Comparison of ENCODE assay signal across 11 cellular contexts in genomic region chr14:74275265-74275841, GRCh38. TPM values are rescaled to one million over a fixed set of nuclear protein-coding genes. Genes with fewer than 3 reads are reported as not detected.
A peak's percentile ranks its signal among the peaks of the same experiment; 100 is the strongest.
DNase-seq lines count a peak whose midpoint lies in the region; ATAC-seq, FAIRE-seq and TF ChIP-seq lines count a peak whose summit lies in the region.
"Had no signal": no experiment of that assay in that cellular context is flagged by ENCODE, and none has a peak within 500 bp of the region (broad histone marks: within the 10 kb centered on the region; RNA-seq: fewer than 3 reads in every experiment).

No MANE protein-coding gene starts in this region.

- peak; percentile 26 to 40 for ATAC-seq in right cardiac atrium
- no peak for ATAC-seq in GM21526 (IDR thresholded peaks at IDR 0.05; ENCODE audit: low FRiP score, unreplicated experiment)
- ATAC-seq in GM21825 (IDR thresholded peaks at IDR 0.05; ENCODE audit: unreplicated experiment): no peak

- H3K4me1 ChIP-seq in right cardiac atrium (ENCODE audit: control insufficient read depth, insufficient read depth, low read length): no peaks in the 10 kb centered on the region
- H3K4me1 ChIP-seq in small intestine (ENCODE audit: control insufficient read depth in 2 of 2, insufficient read depth in 1 of 2, low read depth in 1 of 2, low read length in 1 of 2): no peaks in the 10 kb centered on the region

- FAIRE-seq in small intestine (lab: Jason Lieb, UNC): no peak

- no peaks in the 10 kb centered on the region for H3K36me3 ChIP-seq in SK-N-MC (ENCODE audit: insufficient read depth, low read length)
- no peaks in the 10 kb centered on the region; the same call in 1 of the 2 replicates for H3K36me3 ChIP-seq in WERI-Rb-1
- no peaks in the 10 kb centered on the region for H3K36me3 ChIP-seq in small intestine (ENCODE audit: control insufficient read depth in 2 of 2, insufficient read depth in 2 of 2, low read length in 2 of 2)

- H3K27ac ChIP-seq in SK-N-MC (peak overlapping the region; percentile 90), right cardiac atrium (ENCODE audit: low read length) (no peak overlapping the region), WERI-Rb-1 (no peak overlapping the region), small intestine (ENCODE audit: low read depth in 1 of 2, low read length in 1 of 2) (no peak overlapping the region)

- 63% methylated on average over 6 of the region's 6 CpGs for WGBS in right cardiac atrium
- 61 to 81% (median 63%) methylated on average over 6 of the region's 6 CpGs for WGBS in small intestine, 3 donors

- DNase-seq in AG08396 (ENCODE audit: low spot score): peak; percentile 60
- DNase-seq in HT-29 (ENCODE audit: low spot score): peak; percentile 16
- DNase-seq in SK-N-MC (ENCODE audit: low read depth, low spot score): peak; percentile 86
- no peak for DNase-seq in right cardiac atrium
- no peak for DNase-seq in WERI-Rb-1
- DNase-seq in small intestine: no peak
- DNase-seq: NCI-H1436; stimulated activated CD4-positive, alpha-beta T cell treated with anti-CD3 and anti-CD28 coated beads, Interleukin-2, amount 100 ng/mL, for 48 hours had no signal

- intact Hi-C loops in right cardiac atrium (cut with DNase I): no loop called here

- H3K27me3 ChIP-seq in right cardiac atrium (ENCODE audit: control insufficient read depth, insufficient read depth): no peaks in the 10 kb centered on the region
- no peaks in the 10 kb centered on the region for H3K27me3 ChIP-seq in WERI-Rb-1 (ENCODE audit: insufficient read depth, low read depth, severe bottlenecking)
- no peaks in the 10 kb centered on the region for H3K27me3 ChIP-seq in small intestine (ENCODE audit: control insufficient read depth in 2 of 2, insufficient read depth in 2 of 2, low read length in 2 of 2)

- peak overlapping the region; percentile 21 for H3K9ac ChIP-seq in SK-N-MC (ENCODE audit: insufficient read length)

- H3K4me3 ChIP-seq in SK-N-MC (peak overlapping the region; percentile 66), right cardiac atrium (ENCODE audit: low read length) (no peak overlapping the region), WERI-Rb-1 (ENCODE audit: low read depth, low read length) (no peak overlapping the region), small intestine (ENCODE audit: low read depth in 1 of 2, low read length in 2 of 2) (no peak overlapping the region)

- no peak for TF ChIP-seq CTCF in WERI-Rb-1 (IDR thresholded peaks at IDR 0.05; ENCODE audit: low read depth, low read length)

- H3K9me3 ChIP-seq in SK-N-MC (ENCODE audit: low read depth, low read length) (no peaks in the 10 kb centered on the region), right cardiac atrium (ENCODE audit: control insufficient read depth, low read length) (no peaks in the 10 kb centered on the region), WERI-Rb-1 (ENCODE audit: severe bottlenecking) (peaks cover 4% of the 10 kb centered on the region), small intestine (ENCODE audit: control insufficient read depth, low read depth) (no peaks in the 10 kb centered on the region)

RNA-seq across cellular contexts. Expression of gene ABCD4, which starts 27.4 kb away (rescaled TPM):
- 31.4 and 32.3 TPM in 2 replicates for total RNA-seq in HT-29 (2014; rRNA removed; shearing (Covaris generic))
- total RNA-seq in right cardiac atrium: 10 to 100 TPM; 18.9 to 28.7 (median 25.2) TPM
- 25.4 TPM for polyA plus RNA-seq in right cardiac atrium
- polyA plus RNA-seq in small intestine: 10 to 100 TPM; 31.1 to 58.8 (median 44.5) TPM

RNA-seq across cellular contexts. Expression of gene VSX2, which starts 36.1 kb away (rescaled TPM):
- not detected in 2 replicates for total RNA-seq in HT-29 (2014; rRNA removed; shearing (Covaris generic))
- total RNA-seq in right cardiac atrium: not detected
- polyA plus RNA-seq in right cardiac atrium (not detected), small intestine (not detected)
- total RNA-seq: epithelial cell of proximal tubule had no signal

Comparison
In these comparisons a context has a peak if more than half of its experiments do, and no peak if none do; other contexts are left out.
1. DNase-seq: peak in AG08396 (single experiment), HT-29 (single experiment) and SK-N-MC (single experiment); none in right cardiac atrium (0 of 3), WERI-Rb-1 (single experiment) and small intestine (single experiment).
2. ATAC-seq: peak in right cardiac atrium (2 of 2); none in GM21526 (single experiment) and GM21825 (single experiment).